Comparison of ENCODE assay signal across 12 cellular contexts in the genomic region with DNA sequence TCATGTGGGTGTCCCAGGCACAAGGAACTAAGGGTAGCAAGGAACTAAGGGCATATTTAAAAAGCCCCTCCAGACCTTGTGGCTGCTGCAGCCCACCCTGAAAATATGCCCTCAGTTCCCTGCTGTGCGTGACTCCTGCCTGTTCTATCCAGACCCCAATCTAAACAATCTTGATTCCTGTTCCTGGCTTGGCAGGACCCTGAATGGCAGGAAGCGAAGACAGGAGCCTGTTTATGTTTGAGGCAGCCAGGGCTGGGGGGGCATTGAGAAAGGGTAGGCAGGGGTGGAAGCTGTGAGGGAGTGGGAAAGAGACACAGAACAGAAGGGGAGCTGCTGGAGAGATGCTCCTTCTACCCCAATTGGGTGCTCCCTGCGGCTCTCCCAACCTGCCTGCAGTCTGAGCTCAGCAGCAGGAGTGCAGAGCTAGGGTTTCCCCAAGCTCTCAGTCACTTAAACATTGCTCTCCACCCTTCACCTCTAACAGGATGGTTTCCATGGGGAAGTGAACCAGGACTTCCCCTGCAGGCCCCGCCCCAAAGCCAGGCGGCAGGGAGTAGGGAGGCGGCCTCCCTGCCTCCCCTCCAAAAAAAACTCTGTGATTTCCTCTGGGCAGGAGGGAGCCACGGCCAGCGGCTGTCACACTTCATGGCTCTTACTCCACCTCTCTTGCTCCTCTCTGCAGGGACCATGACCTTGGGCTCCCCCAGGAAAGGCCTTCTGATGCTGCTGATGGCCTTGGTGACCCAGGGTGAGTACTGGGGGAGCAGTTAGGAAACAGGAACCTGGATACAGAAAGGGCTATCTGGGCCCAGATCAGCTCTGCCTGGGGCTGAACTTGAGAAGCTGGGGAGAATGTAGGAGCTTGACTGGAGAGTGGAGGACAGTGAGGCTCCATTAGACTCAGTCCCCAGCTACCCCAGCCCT. TPM values are rescaled to one million over a fixed set of nuclear protein-coding genes. Genes with fewer than 3 reads are reported as not detected.
DNase-seq lines count a peak whose midpoint lies in the region; TF ChIP-seq lines count a peak whose summit lies in the region.
"Had no signal": no experiment of that assay in that cellular context is flagged by ENCODE, and none has a peak within 500 bp of the region (broad histone marks: within the 10 kb centered on the region; RNA-seq: fewer than 3 reads in every experiment).

No MANE protein-coding gene starts in this region.

- TF ChIP-seq POLR2A in sigmoid colon (IDR thresholded peaks at IDR 0.05): no peak

- H3K27me3 ChIP-seq in left ventricle myocardium inferior (ENCODE audit: low read depth) (peaks cover 17% of the 10 kb centered on the region), sigmoid colon (peaks cover 6 to 30% (median 13%) of the 10 kb centered on the region in 3 donors)
- H3K27me3 ChIP-seq in CD4-positive, alpha-beta memory T cell (ENCODE audit: insufficient read depth, low read length): peaks cover 17% of the 10 kb centered on the region

- peaks cover 18 to 25% of the 10 kb centered on the region in 2 donors for H3K27me3 Mint-ChIP-seq in CD4-positive, alpha-beta memory T cell

- no peak overlapping the region for H3K27ac Mint-ChIP-seq in CD4-positive, alpha-beta memory T cell

- H3K36me3 ChIP-seq in left ventricle myocardium inferior (peaks cover 24% of the 10 kb centered on the region), sigmoid colon (peaks cover 0 to 9% (median 0%) of the 10 kb centered on the region in 4 donors)
- no peaks in the 10 kb centered on the region for H3K36me3 ChIP-seq in CD4-positive, alpha-beta memory T cell (ENCODE audit: insufficient read depth, low read length)

- POLR2A ChIA-PET in HEK293T (lab: Yijun Ruan, JAX): no interaction called here
- POLR2A ChIA-PET in CD4-positive, alpha-beta memory T cell (lab: Charles Lee; ENCODE audit: partially characterized antibody): interaction anchor here (0.5 kb wide), 1 partner anchor 110 kb away, joined by 3 read pairs; no protein-coding TSS in a partner anchor

- H3K4me1 Mint-ChIP-seq in CD4-positive, alpha-beta memory T cell: peaks cover 0 to 8% (median 4%) of the 10 kb centered on the region in 4 donors
- H3K4me1 Mint-ChIP-seq: central memory CD8-positive, alpha-beta T cell had no signal

- no peaks in the 10 kb centered on the region for H3K9me3 ChIP-seq in left ventricle myocardium inferior (replicated peaks)
- H3K9me3 ChIP-seq in sigmoid colon: no peaks in the 10 kb centered on the region
- no peaks in the 10 kb centered on the region for H3K9me3 ChIP-seq in CD4-positive, alpha-beta memory T cell (ENCODE audit: control insufficient read depth in 1 of 2, low read length in 2 of 2)

- H3K27ac ChIP-seq in left ventricle myocardium inferior (replicated peaks) (peak overlapping the region; percentile 94), sigmoid colon (peak overlapping the region; percentile 23 to 90 (median 42))
- no peak overlapping the region for H3K27ac ChIP-seq in CD4-positive, alpha-beta memory T cell (ENCODE audit: low read depth, low read length)

- 31 to 50% methylated on average over 8 of the region's 8 CpGs for WGBS in sigmoid colon, 2 donors

- TF ChIP-seq CTCF in left ventricle myocardium inferior (IDR thresholded peaks at IDR 0.05; ENCODE audit: borderline replicate concordance): no peak
- TF ChIP-seq CTCF in sigmoid colon (IDR thresholded peaks at IDR 0.05): no peak

- H3K4me3 ChIP-seq in left ventricle myocardium inferior (peak overlapping the region; percentile 74), sigmoid colon (peak overlapping the region in 2 of 4 donors; percentile 2 to 19)
- H3K4me3 ChIP-seq in CD4-positive, alpha-beta memory T cell (ENCODE audit: low read length in 2 of 2): no peak overlapping the region

- no peak for TF ChIP-seq EP300 in sigmoid colon (IDR thresholded peaks at IDR 0.05)

- no peaks in the 10 kb centered on the region for H3K36me3 Mint-ChIP-seq in CD4-positive, alpha-beta memory T cell

- intact Hi-C loops in left ventricle myocardium inferior (cut with micrococcal nuclease): no loop called here
- intact Hi-C loops in sigmoid colon (cut with DNase I): no loop called here
- intact Hi-C loops in CD4-positive, alpha-beta memory T cell (cut with micrococcal nuclease): no loop called here

- H3K4me3 Mint-ChIP-seq in CD4-positive, alpha-beta memory T cell: no peak overlapping the region
- H3K4me3 Mint-ChIP-seq: central memory CD8-positive, alpha-beta T cell had no signal

- H3K4me1 ChIP-seq in left ventricle myocardium inferior (peaks cover 90% of the 10 kb centered on the region), sigmoid colon (peaks cover 0 to 27% (median 20%) of the 10 kb centered on the region in 4 donors)
- no peaks in the 10 kb centered on the region for H3K4me1 ChIP-seq in CD4-positive, alpha-beta memory T cell (ENCODE audit: insufficient read depth, low read length)

- peak; percentile 31 for DNase-seq in HEK293T (ENCODE audit: extremely low spot score)
- DNase-seq in SK-N-DZ (ENCODE audit: low spot score): peak; percentile 72
- DNase-seq in left ventricle myocardium inferior: no peak
- peak; percentile 72 for DNase-seq in sigmoid colon
- no peak for DNase-seq in DMS53 (lab: John Stamatoyannopoulos, UW)
- DNase-seq in stimulated activated CD4-positive, alpha-beta T cell treated with anti-CD3 and anti-CD28 coated beads, Interleukin-4, amount 100 ng/mL, for 4 hours: no peak
- DNase-seq in CD4-positive, alpha-beta memory T cell: no peak
- DNase-seq in stimulated activated CD4-positive, alpha-beta T cell treated with anti-CD3 and anti-CD28 coated beads, Interleukin-1b, Interleukin-23, amount 100 ng/mL, for 48 hours: no peak
- DNase-seq: activated CD8-positive, alpha-beta memory T cell treated with anti-CD3 and anti-CD28 coated beads, Interleukin-2, amount 50 U/mL, for 4 hours; NK-92 treated with Interleukin-12 subunit alpha and Interleukin-12 subunit beta, amount 100 ng/mL, for 24 hours had no signal

- no peaks in the 10 kb centered on the region for H3K9me3 Mint-ChIP-seq in CD4-positive, alpha-beta memory T cell
- H3K9me3 Mint-ChIP-seq: central memory CD8-positive, alpha-beta T cell had no signal

- CTCF ChIA-PET in HEK293T (lab: Yijun Ruan, JAX): interaction anchor here (0.6 to 5.8 kb wide), 4 partner anchors 11 to 111 kb away, joined by 3 to 31 read pairs (median 8); no protein-coding TSS in a partner anchor
- CTCF ChIA-PET in CD4-positive, alpha-beta memory T cell (lab: Charles Lee; ENCODE audit: partially characterized antibody): interaction anchor here (1.5 to 1.8 kb wide), 2 partner anchors 10 to 12 kb away, joined by 4 to 5 read pairs; no protein-coding TSS in a partner anchor

TF ChIP-seq in HEK293T, 16 proteins besides CTCF, POLR2A, EP300 and RAD21:
- TF ChIP-seq SUZ12 (IDR thresholded peaks at IDR 0.05) (no peak), PKNOX1 (IDR thresholded peaks at IDR 0.05) (no peak), CTBP1 (IDR thresholded peaks at IDR 0.05; ENCODE audit: borderline replicate concordance) (no peak), FOXK2 (IDR thresholded peaks at IDR 0.05) (no peak), TARDBP (IDR thresholded peaks at IDR 0.05) (no peak), L3MBTL2 (conservative IDR thresholded peaks at IDR 0.05) (no peak), HDGF (IDR thresholded peaks at IDR 0.05; ENCODE audit: borderline replicate concordance) (no peak), NFRKB (IDR thresholded peaks at IDR 0.05) (no peak), SP1 (IDR thresholded peaks at IDR 0.05) (no peak), BHLHE40 (IDR thresholded peaks at IDR 0.05; ENCODE audit: borderline replicate concordance) (no peak), ELF4 (IDR thresholded peaks at IDR 0.05) (no peak), LEF1 (IDR thresholded peaks at IDR 0.05; ENCODE audit: borderline replicate concordance) (no peak), ARNT (IDR thresholded peaks at IDR 0.05) (no peak), FOXA1 (IDR thresholded peaks at IDR 0.05) (no peak)

RNA-seq across cellular contexts. Expression of gene ACVRL1, which starts 4.7 kb away (rescaled TPM):
- 24.4 and 26.5 TPM in 2 replicates for polyA plus RNA-seq in SK-N-DZ (2014; cell fraction: cytosol; rRNA removed)
- polyA plus RNA-seq in SK-N-DZ (2014; cell fraction: nucleus; rRNA removed): 25.3 and 33.4 TPM in 2 replicates
- total RNA-seq in left ventricle myocardium inferior (36.9 TPM), sigmoid colon (100 to 1,000 TPM in 1 of 4 donors, 10 to 100 TPM in 3; 63.0 to 113 (median 70.9) TPM)
- polyA plus RNA-seq in sigmoid colon: 10 to 100 TPM; 12.5 to 83.6 (median 24.6) TPM
- under 1 TPM; 0.15 to 0.83 TPM for total RNA-seq in CD4-positive, alpha-beta memory T cell
- polyA plus RNA-seq in CD4-positive, alpha-beta memory T cell: not detected
- polyA plus RNA-seq: keratinocyte had no signal

RNA-seq across cellular contexts. Expression of gene ANKRD33, which starts 24.1 kb away (rescaled TPM):
- 0.15 TPM in 1 of 2 replicates, not detected in the other for polyA plus RNA-seq in SK-N-DZ (2014; cell fraction: cytosol; rRNA removed)
- polyA plus RNA-seq in SK-N-DZ (2014; cell fraction: nucleus; rRNA removed): 0.27 TPM in 1 of 2 replicates, not detected in the other
- total RNA-seq in left ventricle myocardium inferior (not detected), sigmoid colon (not detected)
- polyA plus RNA-seq in sigmoid colon: under 1 TPM in 1 of 3 donors, not detected in 2; 0.16 TPM
- not detected for total RNA-seq in CD4-positive, alpha-beta memory T cell
- not detected for polyA plus RNA-seq in CD4-positive, alpha-beta memory T cell
- polyA plus RNA-seq: keratinocyte had no signal

RNA-seq across cellular contexts. Expression of gene ACVR1B, which starts 39.4 kb away (rescaled TPM):
- 23.8 and 24.9 TPM in 2 replicates for polyA plus RNA-seq in SK-N-DZ (2014; cell fraction: cytosol; rRNA removed)
- 16.1 and 25.1 TPM in 2 replicates for polyA plus RNA-seq in SK-N-DZ (2014; cell fraction: nucleus; rRNA removed)
- total RNA-seq in left ventricle myocardium inferior (8.5 TPM), sigmoid colon (1 to 10 TPM; 7.2 to 9.8 (median 8.6) TPM)
- polyA plus RNA-seq in sigmoid colon: 10 to 100 TPM; 10.8 to 30.7 (median 11.1) TPM
- total RNA-seq in CD4-positive, alpha-beta memory T cell: 10 to 100 TPM; 10.8 to 12.6 TPM
- 1 to 10 TPM in 1 of 2 donors, under 1 TPM in 1; 0.42 to 2.5 TPM for polyA plus RNA-seq in CD4-positive, alpha-beta memory T cell

Comparison
In these comparisons a context has a peak if more than half of its experiments do, and no peak if none do; other contexts are left out.
1. DNase-seq: peak in HEK293T (single experiment), SK-N-DZ (single experiment) and sigmoid colon (single experiment); none in left ventricle myocardium inferior (single experiment), DMS53 (single experiment), stimulated activated CD4-positive, alpha-beta T cell treated with anti-CD3 and anti-CD28 coated beads, Interleukin-4, amount 100 ng/mL, for 4 hours (0 of 2), CD4-positive, alpha-beta memory T cell (0 of 5) and stimulated activated CD4-positive, alpha-beta T cell treated with anti-CD3 and anti-CD28 coated beads, Interleukin-1b, Interleukin-23, amount 100 ng/mL, for 48 hours (single experiment).
2. RNA of gene ACVRL1, which starts 4.7 kb away (total RNA-seq): 63.0 to 113 TPM in sigmoid colon and 36.9 TPM in left ventricle myocardium inferior (single experiment); 0.15 to 0.83 TPM in CD4-positive, alpha-beta memory T cell; every median in the first group is over 10 times any median in the second.